Comparison of ENCODE assay signal across 1 cellular context in the genomic region with DNA sequence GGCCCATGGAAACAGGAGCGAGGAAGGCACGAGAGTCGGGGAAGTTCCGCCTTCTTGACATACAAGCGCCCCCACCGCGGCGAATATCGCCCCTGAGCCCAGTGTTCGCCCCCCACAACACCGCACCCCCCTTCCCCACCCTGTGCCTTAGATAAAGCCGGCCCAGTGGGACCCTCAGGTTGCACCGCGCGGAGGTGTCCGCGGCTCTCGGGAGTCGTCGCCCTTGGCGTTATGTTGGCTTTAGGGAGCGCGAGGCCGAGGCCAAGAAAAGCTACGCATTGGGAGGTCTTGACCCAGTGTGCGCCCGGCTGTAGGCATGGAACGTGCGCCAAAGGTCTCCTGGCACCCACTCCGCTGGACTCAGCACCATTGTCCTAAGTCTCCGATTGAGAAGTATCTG.
A peak's percentile ranks its signal among the peaks of the same experiment; 100 is the strongest.
TF ChIP-seq lines count a peak whose summit lies in the region.

No MANE protein-coding gene starts in this region.

TF ChIP-seq in K562, 482 proteins besides CTCF, POLR2A, EP300 and RAD21:
- no peak for TF ChIP-seq ETV1 (tag; conservative IDR thresholded peaks at IDR 0.05; ENCODE audit: low read depth)
- TF ChIP-seq, protein P1, sequence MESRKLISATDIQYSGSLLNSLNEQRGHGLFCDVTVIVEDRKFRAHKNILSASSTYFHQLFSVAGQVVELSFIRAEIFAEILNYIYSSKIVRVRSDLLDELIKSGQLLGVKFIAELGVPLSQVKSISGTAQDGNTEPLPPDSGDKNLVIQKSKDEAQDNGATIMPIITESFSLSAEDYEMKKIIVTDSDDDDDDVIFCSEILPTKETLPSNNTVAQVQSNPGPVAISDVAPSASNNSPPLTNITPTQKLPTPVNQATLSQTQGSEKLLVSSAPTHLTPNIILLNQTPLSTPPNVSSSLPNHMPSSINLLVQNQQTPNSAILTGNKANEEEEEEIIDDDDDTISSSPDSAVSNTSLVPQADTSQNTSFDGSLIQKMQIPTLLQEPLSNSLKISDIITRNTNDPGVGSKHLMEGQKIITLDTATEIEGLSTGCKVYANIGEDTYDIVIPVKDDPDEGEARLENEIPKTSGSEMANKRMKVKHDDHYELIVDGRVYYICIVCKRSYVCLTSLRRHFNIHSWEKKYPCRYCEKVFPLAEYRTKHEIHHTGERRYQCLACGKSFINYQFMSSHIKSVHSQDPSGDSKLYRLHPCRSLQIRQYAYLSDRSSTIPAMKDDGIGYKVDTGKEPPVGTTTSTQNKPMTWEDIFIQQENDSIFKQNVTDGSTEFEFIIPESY (CRISPR knock-in tag; IDR thresholded peaks at IDR 0.05), result 0 out of 2 replicates have a peak, but pooled peaks have one; percentile 11
